In the genomic region with DNA sequence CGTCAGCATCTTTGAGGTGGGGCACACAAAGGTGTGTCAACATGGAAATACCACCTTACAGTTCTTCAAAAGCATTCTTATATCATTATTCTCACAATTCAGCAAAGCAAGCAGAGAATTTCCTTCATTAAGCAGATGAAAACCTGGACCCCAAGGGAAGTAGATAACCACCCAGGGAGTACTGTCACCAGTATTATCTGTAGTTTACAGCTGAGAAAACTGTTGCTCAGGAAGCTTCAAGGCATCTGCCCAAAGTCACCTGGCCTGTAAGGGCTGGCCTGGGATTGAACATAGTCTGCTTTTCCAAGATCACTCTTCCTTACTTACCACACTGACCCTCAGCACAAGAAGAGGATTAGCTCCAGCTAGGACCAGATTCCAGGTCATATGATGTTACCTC, we compare ENCODE assay signal across 23 cellular contexts.
"Had no signal": no experiment of that assay in that cellular context is flagged by ENCODE, and none has a peak within 500 bp of the region (broad histone marks: within the 10 kb centered on the region; RNA-seq: fewer than 3 reads in every experiment).

No MANE protein-coding gene starts in this region.

- H3K36me3 ChIP-seq: prostate gland, uterus had no signal

- ATAC-seq: esophagus mucosa; heart left ventricle; left colon; left ventricle myocardium superior; mucosa of descending colon; naive thymus-derived CD8-positive, alpha-beta T cell; stimulated activated effector memory CD8-positive, alpha-beta T cell treated with anti-CD3 and anti-CD28 coated beads, Interleukin-12 subunit alpha, Interleukin-12 subunit beta, amount 100 ng/mL, for 72 hours; stimulated activated naive CD8-positive, alpha-beta T cell treated with anti-CD3 and anti-CD28 coated beads, Interleukin-15, Interleukin-2, amounts not matched to agents 100 U/mL and 50 U/mL, for 24 hours had no signal

- H3K27me3 Mint-ChIP-seq: naive thymus-derived CD8-positive, alpha-beta T cell had no signal

- H3K9me3 Mint-ChIP-seq: naive thymus-derived CD8-positive, alpha-beta T cell; neural crest cell; stimulated activated effector memory CD8-positive, alpha-beta T cell treated with anti-CD3 and anti-CD28 coated beads, Interleukin-12 subunit alpha, Interleukin-12 subunit beta, amount 100 ng/mL, for 72 hours had no signal

- H3K27ac Mint-ChIP-seq: stimulated activated effector memory CD8-positive, alpha-beta T cell treated with anti-CD3 and anti-CD28 coated beads, Interleukin-12 subunit alpha, Interleukin-12 subunit beta, amount 100 ng/mL, for 72 hours had no signal

- H3K27ac ChIP-seq: coronary artery, heart left ventricle, parathyroid adenoma, prostate gland, right lobe of liver, suprapubic skin, thyroid gland, upper lobe of left lung, uterus had no signal

- H3K9me3 ChIP-seq: heart left ventricle, mucosa of descending colon, prostate gland, right lobe of liver, suprapubic skin, thyroid gland, upper lobe of left lung, uterus had no signal

- H3K4me1 Mint-ChIP-seq: neural crest cell had no signal

- H3K4me1 ChIP-seq: parathyroid adenoma, prostate gland, suprapubic skin, thyroid gland, upper lobe of left lung, uterus had no signal

- H3K9ac ChIP-seq: parathyroid adenoma had no signal

- H3K4me3 ChIP-seq: coronary artery, heart left ventricle, mucosa of descending colon, prostate gland, right lobe of liver, suprapubic skin, thyroid gland, upper lobe of left lung, uterus had no signal

- H3K4me3 Mint-ChIP-seq: naive thymus-derived CD8-positive, alpha-beta T cell; neural crest cell; stimulated activated effector memory CD8-positive, alpha-beta T cell treated with anti-CD3 and anti-CD28 coated beads, Interleukin-12 subunit alpha, Interleukin-12 subunit beta, amount 100 ng/mL, for 72 hours had no signal

- DNase-seq: effector CD4-positive, alpha-beta T cell; heart left ventricle; hippocampal formation; left colon; left ventricle myocardium superior; mucosa of descending colon; naive thymus-derived CD8-positive, alpha-beta T cell; nucleus accumbens; retina; right lobe of liver; stimulated activated CD4-positive, alpha-beta T cell treated with anti-CD3 and anti-CD28 coated beads, Interleukin-4, amount 100 ng/mL, for 1 hour; stimulated activated CD8-positive, alpha-beta memory T cell treated with anti-CD3 and anti-CD28 coated beads, Interleukin-4, amount 100 ng/mL, for 48 hours; stimulated activated naive CD8-positive, alpha-beta T cell treated with anti-CD3 and anti-CD28 coated beads, Interleukin-15, Interleukin-2, amounts not matched to agents 100 U/mL and 50 U/mL, for 24 hours; thyroid gland; uterus had no signal

- H3K27me3 ChIP-seq: heart left ventricle, right lobe of liver, suprapubic skin, thyroid gland, upper lobe of left lung, uterus had no signal
